ENCODE assay signal across 22 cellular contexts in the genomic region with DNA sequence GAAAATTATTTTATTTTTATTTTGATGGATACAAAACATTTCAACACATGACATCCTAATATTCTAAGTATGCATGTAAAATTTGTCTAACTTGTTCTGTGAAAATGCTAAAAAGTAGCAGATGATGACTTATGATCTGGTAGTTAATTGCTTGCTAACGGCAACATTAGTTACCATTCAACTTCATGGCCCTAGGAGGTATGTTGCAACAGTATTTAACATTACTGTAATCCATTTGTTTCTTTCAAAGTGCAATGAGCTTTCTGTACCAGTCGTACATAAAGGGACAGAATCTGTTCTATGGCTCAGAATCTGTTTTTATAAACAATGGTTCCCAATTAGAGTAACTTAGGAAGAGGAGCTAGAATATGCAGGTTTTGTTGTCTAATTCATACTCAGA.
"Had no signal": no experiment of that assay in that cellular context is flagged by ENCODE, and none has a peak within 500 bp of the region (broad histone marks: within the 10 kb centered on the region; RNA-seq: fewer than 3 reads in every experiment).

No MANE protein-coding gene starts in this region.

- H3K27me3 ChIP-seq: SJSA1 had no signal

- H3K4me2 ChIP-seq: SK-N-SH had no signal

- H3K9ac ChIP-seq: SK-N-SH had no signal

- H3K4me1 ChIP-seq: SJSA1 had no signal

- H3K4me3 ChIP-seq: SJSA1 had no signal

- H3K27ac ChIP-seq: HL-60, SJSA1 had no signal

- DNase-seq: Karpas-422, KG1, MM.1S, NCI-H1092 treated with DMSO at 0.1 percent for 48 hours, NCI-H1436, NCI-H187, NCI-H2029, NCI-H2081 treated with DMSO at 0.1 percent for 48 hours, NCI-H2171, NCI-H226, NCI-H446, NCI-H510A, NCI-H524 treated with DMSO at 0.1 percent for 48 hours, NCI-H69, NCI-H774, Right ventricle myocardium superior, RPMI8226, SIG-M5, SK-N-SH, SW 1271 had no signal

- H3K9me3 ChIP-seq: SJSA1, SK-N-SH had no signal

- H3K36me3 ChIP-seq: SJSA1 had no signal
